In the genomic region with DNA sequence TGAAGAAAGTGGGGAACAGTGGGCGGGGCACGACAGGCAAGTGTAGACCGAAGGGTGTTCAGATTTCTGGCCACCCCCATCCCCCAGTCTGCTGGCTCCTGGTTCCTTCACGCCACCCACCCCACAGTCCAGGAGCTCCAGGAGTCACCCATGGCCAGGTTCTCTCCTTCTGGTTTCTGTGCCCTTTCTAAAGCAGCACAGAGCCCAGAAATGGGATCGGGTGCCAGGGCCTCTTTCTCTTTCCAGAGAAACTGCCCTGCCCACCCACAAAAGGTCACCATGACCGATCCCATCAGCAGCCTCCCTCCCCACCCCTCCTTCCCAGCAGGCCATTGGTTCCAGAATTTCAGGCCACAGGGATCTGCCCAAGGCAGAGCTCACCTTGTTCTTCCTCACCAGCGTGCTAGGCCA, we compare ENCODE assay signal across 17 cellular contexts.
"Had no signal": no experiment of that assay in that cellular context is flagged by ENCODE, and none has a peak within 500 bp of the region (broad histone marks: within the 10 kb centered on the region; RNA-seq: fewer than 3 reads in every experiment).

No MANE protein-coding gene starts in this region.

- H3K4me3 ChIP-seq: mucosa of descending colon, ovary, right atrium auricular region, tibial artery, upper lobe of left lung, vagina had no signal

- H3K36me3 Mint-ChIP-seq: naive thymus-derived CD8-positive, alpha-beta T cell had no signal

- H3K27ac ChIP-seq: foreskin keratinocyte, ovary, right atrium auricular region, tibial artery, upper lobe of left lung, vagina had no signal

- H3K27ac Mint-ChIP-seq: dendritic cell treated with granulocyte-macrophage colony-stimulating factor and Interleukin-4, amounts not matched to agents 40 ng/mL and 50 ng/mL, for 4 days; naive thymus-derived CD8-positive, alpha-beta T cell; stimulated activated effector memory CD8-positive, alpha-beta T cell treated with anti-CD3 and anti-CD28 coated beads, Interleukin-12 subunit alpha, Interleukin-12 subunit beta, amount 100 ng/mL, for 72 hours; stimulated activated naive CD8-positive, alpha-beta T cell treated with anti-CD3 and anti-CD28 coated beads, Interleukin-15, Interleukin-2, amounts not matched to agents 100 ng/mL and 50 ng/mL, for 24 hours had no signal

- FAIRE-seq: endothelial cell of umbilical vein had no signal

- H3K9me3 ChIP-seq: mucosa of descending colon, ovary, right atrium auricular region, tibial artery, upper lobe of left lung, vagina had no signal

- H3K36me3 ChIP-seq: ovary, right atrium auricular region, tibial artery, upper lobe of left lung, vagina had no signal

- DNase-seq: erythroblast; foreskin keratinocyte; kidney glomerular epithelial cell; mammary epithelial cell; naive thymus-derived CD8-positive, alpha-beta T cell; ovary; stimulated activated CD4-positive, alpha-beta T cell treated with anti-CD3 and anti-CD28 coated beads, Interleukin-4, amount 100 ng/mL, for 1 hour; stimulated activated CD8-positive, alpha-beta memory T cell treated with anti-CD3 and anti-CD28 coated beads, Interleukin-4, amount 100 ng/mL, for 48 hours; upper lobe of left lung had no signal

- H3K9me3 Mint-ChIP-seq: dendritic cell treated with granulocyte-macrophage colony-stimulating factor and Interleukin-4, amounts not matched to agents 40 ng/mL and 50 ng/mL, for 4 days; naive thymus-derived CD8-positive, alpha-beta T cell; stimulated activated effector memory CD8-positive, alpha-beta T cell treated with anti-CD3 and anti-CD28 coated beads, Interleukin-12 subunit alpha, Interleukin-12 subunit beta, amount 100 ng/mL, for 72 hours; stimulated activated naive CD8-positive, alpha-beta T cell treated with anti-CD3 and anti-CD28 coated beads, Interleukin-15, Interleukin-2, amounts not matched to agents 100 ng/mL and 50 ng/mL, for 24 hours had no signal

- H3K27me3 ChIP-seq: foreskin keratinocyte, ovary, right atrium auricular region, vagina had no signal

- ATAC-seq: foreskin keratinocyte; mucosa of descending colon; naive thymus-derived CD8-positive, alpha-beta T cell; stimulated activated effector memory CD8-positive, alpha-beta T cell treated with anti-CD3 and anti-CD28 coated beads, Interleukin-12 subunit alpha, Interleukin-12 subunit beta, amount 100 ng/mL, for 72 hours had no signal

- H3K4me3 Mint-ChIP-seq: dendritic cell treated with granulocyte-macrophage colony-stimulating factor and Interleukin-4, amounts not matched to agents 40 ng/mL and 50 ng/mL, for 4 days; stimulated activated effector memory CD8-positive, alpha-beta T cell treated with anti-CD3 and anti-CD28 coated beads, Interleukin-12 subunit alpha, Interleukin-12 subunit beta, amount 100 ng/mL, for 72 hours; stimulated activated naive CD8-positive, alpha-beta T cell treated with anti-CD3 and anti-CD28 coated beads, Interleukin-15, Interleukin-2, amounts not matched to agents 100 ng/mL and 50 ng/mL, for 24 hours had no signal
